In the genomic region with DNA sequence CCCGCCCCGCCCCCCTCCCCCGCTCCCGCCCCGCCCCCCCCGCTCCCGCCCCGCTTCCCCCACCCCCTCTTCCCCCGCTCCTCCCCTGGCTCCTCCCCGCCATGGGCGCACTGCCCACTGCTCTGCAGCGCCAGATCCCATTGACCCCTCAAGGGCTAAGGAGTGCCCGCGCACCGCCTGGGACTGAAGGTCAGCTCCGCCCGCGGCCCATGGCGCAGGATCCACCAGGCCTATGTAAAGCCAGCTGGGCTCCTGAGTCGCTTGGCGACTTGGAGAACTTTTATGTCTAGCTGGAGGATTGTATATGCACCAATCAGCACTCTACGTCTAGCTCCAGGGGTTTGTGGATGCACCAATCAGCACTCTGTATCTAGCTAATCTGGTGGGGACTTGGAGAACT, we compare ENCODE assay signal across 19 cellular contexts.
"Had no signal": no experiment of that assay in that cellular context is flagged by ENCODE, and none has a peak within 500 bp of the region (broad histone marks: within the 10 kb centered on the region; RNA-seq: fewer than 3 reads in every experiment).

No MANE protein-coding gene starts in this region.

- H2AFZ ChIP-seq: hepatocyte had no signal

- H3K36me3 ChIP-seq: colonic mucosa, left lung, SJSA1, suprapubic skin had no signal

- H3K79me2 ChIP-seq: hepatocyte had no signal

- H3K4me3 ChIP-seq: body of pancreas, colonic mucosa, hepatocyte, left lung, SJSA1, skin epidermis, suprapubic skin had no signal

- H3K9me3 Mint-ChIP-seq: activated T-helper 2 cell treated with anti-CD3 and anti-CD28 coated beads, Interferon-gamma antibody, Interleukin-2, Interleukin-4, amounts not matched to agents 10 μg/mL and 5 μg/mL and 100 μg/mL, durations not matched to agents 14 hours and 24 hours and 36 hours; type B pancreatic cell had no signal

- H3K4me1 ChIP-seq: colonic mucosa had no signal

- DNase-seq: activated CD4-positive, alpha-beta T cell treated with anti-CD3 and anti-CD28 coated beads for 1 hour; amygdala; body of pancreas; caudate nucleus; colonic mucosa; kidney; left lung; mammary epithelial cell; nucleus accumbens; stimulated activated CD8-positive, alpha-beta memory T cell treated with anti-CD3 and anti-CD28 coated beads, Interleukin-4, amount 100 ng/mL, for 48 hours; T1000 had no signal

- H3K4me2 ChIP-seq: hepatocyte had no signal

- H3K4me3 Mint-ChIP-seq: type B pancreatic cell had no signal

- ATAC-seq: body of pancreas, esophagus mucosa, left lung had no signal

- H3K9me3 ChIP-seq: body of pancreas, colonic mucosa, left lung, SJSA1, suprapubic skin had no signal

- H3K27ac Mint-ChIP-seq: activated naive CD4-positive, alpha-beta T cell treated with anti-CD3 and anti-CD28 coated beads for 36 hours; activated T-helper 2 cell treated with anti-CD3 and anti-CD28 coated beads, Interferon-gamma antibody, Interleukin-2, Interleukin-4, amounts not matched to agents 10 μg/mL and 5 μg/mL and 100 μg/mL, durations not matched to agents 14 hours and 24 hours and 36 hours; type B pancreatic cell had no signal

- H3K27ac ChIP-seq: body of pancreas, colonic mucosa, hepatocyte, left lung, SJSA1, skin epidermis, suprapubic skin had no signal
